8 cellular contexts compared by ENCODE assay signal in genomic region chr12:113244015-113244983, GRCh38. TPM values are rescaled to one million over a fixed set of nuclear protein-coding genes. Genes with fewer than 3 reads are reported as not detected.
A peak's percentile ranks its signal among the peaks of the same experiment; 100 is the strongest.
DNase-seq lines count a peak whose midpoint lies in the region; ATAC-seq and TF ChIP-seq lines count a peak whose summit lies in the region.

No MANE protein-coding gene starts in this region.

- ATAC-seq in DND-41 (ENCODE audit: insufficient read depth, low read depth) (no peak), GM19463 (IDR thresholded peaks at IDR 0.05; ENCODE audit: unreplicated experiment) (no peak), GM21528 (IDR thresholded peaks at IDR 0.05; ENCODE audit: low FRiP score, unreplicated experiment) (no peak)

- H4K20me1 ChIP-seq in DND-41 (ENCODE audit: insufficient read depth, low read length): no peaks in the 10 kb centered on the region; the same call in 1 of the 2 replicates
- no peaks in the 10 kb centered on the region for H4K20me1 ChIP-seq in GM23248 (ENCODE audit: insufficient read depth)

- DNase-seq in DND-41 (no peak), SJCRH30 (peak in 1 of 2 experiments; percentile 35), fibroblast of peridontal ligament (ENCODE audit: extremely low read depth) (peak; percentile 25), GM23248 (no peak), NCI-H1048 (lab: John Stamatoyannopoulos, UW) (no peak)

- H3K9me3 ChIP-seq in DND-41 (ENCODE audit: insufficient read depth, low read length, severe bottlenecking) (no peaks in the 10 kb centered on the region), SJCRH30 (replicated peaks) (no peaks in the 10 kb centered on the region), parathyroid adenoma (ENCODE audit: control insufficient read depth, low read length) (no peaks in the 10 kb centered on the region), GM23248 (ENCODE audit: low read depth) (no peaks in the 10 kb centered on the region)

- H3K4me1 ChIP-seq in DND-41 (ENCODE audit: insufficient read depth, low read length): no peaks in the 10 kb centered on the region
- peaks cover 86% of the 10 kb centered on the region for H3K4me1 ChIP-seq in SJCRH30
- peaks cover 71% of the 10 kb centered on the region for H3K4me1 ChIP-seq in parathyroid adenoma
- H3K4me1 ChIP-seq in GM23248 (ENCODE audit: insufficient read depth): peaks cover 27% of the 10 kb centered on the region

- TF ChIP-seq CTCF in DND-41 (IDR thresholded peaks at IDR 0.05; ENCODE audit: borderline replicate concordance, extremely low read depth, low read length, poor library complexity, severe bottlenecking): no peak
- no peak for TF ChIP-seq CTCF in parathyroid adenoma (IDR thresholded peaks at IDR 0.05)

- no peak overlapping the region for H2AFZ ChIP-seq in DND-41 (ENCODE audit: low read depth, low read length)
- peak overlapping the region; percentile 29 for H2AFZ ChIP-seq in parathyroid adenoma
- no peak overlapping the region for H2AFZ ChIP-seq in GM23248

- WGBS in GM23248 (ENCODE audit: low coverage in 1 of 2, low lambda C conversion rate in 2 of 2, missing lambda C conversion rate in 2 of 2), 2 experiments: 84 to 89% methylated on average over 22 of the region's 22 CpGs

- H3K36me3 ChIP-seq in DND-41 (ENCODE audit: insufficient read depth, low read length) (peaks cover 57% of the 10 kb centered on the region), SJCRH30 (no peaks in the 10 kb centered on the region), parathyroid adenoma (ENCODE audit: control insufficient read depth, insufficient read depth, low read length) (no peaks in the 10 kb centered on the region), GM23248 (ENCODE audit: low read depth) (no peaks in the 10 kb centered on the region)

- H3K27ac ChIP-seq in DND-41 (ENCODE audit: low read length) (peak overlapping the region; percentile 45; the same call in 1 of the 2 replicates), SJCRH30 (peak overlapping the region; percentile 67; the same call in 1 of the 2 replicates), parathyroid adenoma (peak overlapping the region; percentile 97), GM23248 (no peak overlapping the region)

- H3K9me2 ChIP-seq in GM23248 (ENCODE audit: insufficient read depth): no peaks in the 10 kb centered on the region

- in situ Hi-C loops in GM23248 (cut with MboI): no loop called here

- H3K79me2 ChIP-seq in DND-41 (ENCODE audit: insufficient read depth, low read length) (0 out of 2 replicates have a peak, but pooled peaks cover 3% of the 10 kb centered on the region), parathyroid adenoma (peaks cover under 1% of the 10 kb centered on the region), GM23248 (ENCODE audit: insufficient read depth) (no peaks in the 10 kb centered on the region)

- H3K4me3 ChIP-seq in DND-41 (ENCODE audit: low read depth in 1 of 2, low read length in 2 of 2) (no peak overlapping the region), SJCRH30 (no peak overlapping the region), parathyroid adenoma (ENCODE audit: low read depth, low read length) (no peak overlapping the region), GM23248 (no peak overlapping the region)

- H3K4me2 ChIP-seq in DND-41 (ENCODE audit: insufficient read depth, low read length) (no peak overlapping the region), parathyroid adenoma (ENCODE audit: low read length) (peak overlapping the region; percentile 65), GM23248 (ENCODE audit: unreplicated experiment) (no peak overlapping the region)

- no peaks in the 10 kb centered on the region for H3K27me3 ChIP-seq in DND-41 (ENCODE audit: insufficient read depth, low read length, poor library complexity)
- no peaks in the 10 kb centered on the region for H3K27me3 ChIP-seq in SJCRH30
- H3K27me3 ChIP-seq in parathyroid adenoma (ENCODE audit: control insufficient read depth, insufficient read depth, low read length): no peaks in the 10 kb centered on the region
- no peaks in the 10 kb centered on the region for H3K27me3 ChIP-seq in GM23248 (replicated peaks; ENCODE audit: insufficient read depth)

- H3K9ac ChIP-seq in DND-41 (ENCODE audit: low read depth, low read length) (no peak overlapping the region), parathyroid adenoma (no peak overlapping the region), GM23248 (no peak overlapping the region)

- H3F3A ChIP-seq in GM23248 (ENCODE audit: insufficient read depth): peaks cover 25% of the 10 kb centered on the region

RNA-seq across cellular contexts. Expression of gene TPCN1, which starts 23.0 kb away (rescaled TPM):
- total RNA-seq in SJCRH30 (2014; rRNA removed; shearing (Covaris generic)): 14.3 and 18.4 TPM in 2 replicates
- 9.0 and 11.6 TPM in 2 replicates for total RNA-seq in GM23248 (2014; rRNA removed; shearing (Covaris generic))
- polyA plus RNA-seq in GM23248 (2016; fragmentation: Nextera tagmentation; extraction: Ambion mirVana): 15.9 and 17.6 TPM in 2 replicates

RNA-seq across cellular contexts. Expression of gene RITA1, which starts 58.8 kb away (rescaled TPM):
- 20.2 and 22.0 TPM in 2 replicates for total RNA-seq in SJCRH30 (2014; rRNA removed; shearing (Covaris generic))
- total RNA-seq in GM23248 (2014; rRNA removed; shearing (Covaris generic)): 16.2 and 19.2 TPM in 2 replicates
- polyA plus RNA-seq in GM23248 (2016; fragmentation: Nextera tagmentation; extraction: Ambion mirVana): 12.5 and 15.6 TPM in 2 replicates

RNA-seq across cellular contexts. Expression of gene DDX54, which starts 59.0 kb away (rescaled TPM):
- total RNA-seq in SJCRH30 (2014; rRNA removed; shearing (Covaris generic)): 43.7 and 47.6 TPM in 2 replicates
- total RNA-seq in GM23248 (2014; rRNA removed; shearing (Covaris generic)): 34.9 and 44.5 TPM in 2 replicates
- polyA plus RNA-seq in GM23248 (2016; fragmentation: Nextera tagmentation; extraction: Ambion mirVana): 27.7 and 28.1 TPM in 2 replicates
